8 cellular contexts compared by ENCODE assay signal in genomic region chr10:110076559-110077318, GRCh38.
DNase-seq lines count a peak whose midpoint lies in the region; ATAC-seq, FAIRE-seq and TF ChIP-seq lines count a peak whose summit lies in the region.

No MANE protein-coding gene starts in this region.

- no peaks in the 10 kb centered on the region for H3K27me3 Mint-ChIP-seq in activated T-cell treated with anti-CD3 and anti-CD28 coated beads, Interleukin-2, amount 50 U/mL, for 24 hours

- peak; percentile 80 for FAIRE-seq in HepG2 (lab: Jason Lieb, UNC)

- peaks cover 11% of the 10 kb centered on the region for H3K79me2 ChIP-seq in HepG2 (ENCODE audit: insufficient read depth, low read length)

- H3K36me3 ChIP-seq in brain microvascular endothelial cell (replicated peaks) (no peaks in the 10 kb centered on the region), HepG2 (replicated peaks in 1 of 2; ENCODE audit: control insufficient read depth in 1 of 2, insufficient read depth in 2 of 2, low read length in 2 of 2) (no peaks in the 10 kb centered on the region), testis (ENCODE audit: low read depth, missing control alignments) (no peaks in the 10 kb centered on the region)

- H3K4me1 ChIP-seq in HepG2 (ENCODE audit: insufficient read depth, low read length) (peaks cover 67% of the 10 kb centered on the region), testis (peaks cover 71% of the 10 kb centered on the region)

- in situ Hi-C loops in brain microvascular endothelial cell (cut with HindIII; ENCODE audit: low pct_ligation_motif_present, low sequenced_read_pairs) (loop anchor here (25.0 kb wide), 1 partner anchor 189 kb away; no protein-coding TSS in a partner anchor), HepG2 (cut with HindIII; ENCODE audit: extremely low pct_ligation_motif_present, low pct_unique_long_range_greater_than_20kb) (no loop called here)

- no peak for TF ChIP-seq POLR2A in HepG2 (IDR thresholded peaks at IDR 0.05; ENCODE audit: insufficient read depth in 1 of 2, low read depth in 2 of 2, low read length in 2 of 2)
- no peak for TF ChIP-seq POLR2A in testis (IDR thresholded peaks at IDR 0.05)

- peak overlapping the region; percentile 72 for H3K4me2 ChIP-seq in HepG2 (ENCODE audit: low read depth, low read length)

- no peak overlapping the region for H2AFZ ChIP-seq in HepG2 (ENCODE audit: low read length)

- no peaks in the 10 kb centered on the region for H3K9me3 Mint-ChIP-seq in activated T-cell treated with anti-CD3 and anti-CD28 coated beads, Interleukin-2, amount 50 U/mL, for 24 hours

- no TSS peak for BruUV-seq in HepG2 (replicated peaks; lab: Mats Ljungman, UMichigan)

- peak overlapping the region; percentile 21; the same call in 1 of the 2 replicates for H3K9ac ChIP-seq in HepG2 (ENCODE audit: insufficient read depth, low read depth, low read length)

- no peak for DNase-seq in activated T-cell treated with anti-CD3 and anti-CD28 coated beads, Interleukin-2, amount 50 U/mL, for 24 hours
- no peak for DNase-seq in activated T-cell treated with anti-CD3 and anti-CD28 coated beads for 4 hours
- peak; percentile 95 for DNase-seq in NCI-H226
- DNase-seq in brain microvascular endothelial cell, result peak; percentile 87
- DNase-seq in HepG2 (ENCODE audit: low spot score), result peak; percentile 93
- DNase-seq in testis, result peak; percentile 58
- no peak for DNase-seq in NCI-H1048 (lab: John Stamatoyannopoulos, UW)

- peaks cover 86% of the 10 kb centered on the region for H3K4me1 Mint-ChIP-seq in activated T-cell treated with anti-CD3 and anti-CD28 coated beads, Interleukin-2, amount 50 U/mL, for 24 hours (ENCODE audit: low read depth)

- POLR2A ChIA-PET in HepG2 (lab: Yijun Ruan, JAX), result interaction anchor here (1.2 kb wide), 1 partner anchor 69 kb away, joined by 5 read pairs; the partner anchor contains the start of gene ADD3

- H3K4me3 Mint-ChIP-seq in activated T-cell treated with anti-CD3 and anti-CD28 coated beads, Interleukin-2, amount 50 U/mL, for 24 hours, result peak overlapping the region; percentile 67

- peak; percentile 48 for ATAC-seq in HG02840 (IDR thresholded peaks at IDR 0.05; ENCODE audit: low FRiP score, unreplicated experiment)
- ATAC-seq in HepG2, result peak; percentile 90

- H3K27ac ChIP-seq in brain microvascular endothelial cell (peak overlapping the region; percentile 94), HepG2 (ENCODE audit: extremely low read length, insufficient read depth, low read length) (peak overlapping the region; percentile 55), testis (peak overlapping the region; percentile 15 to 55)

- CTCF ChIA-PET in HepG2 (lab: Yijun Ruan, JAX; ENCODE audit: low intra/inter-chr PET ratio, low total read pairs), result no interaction called here

- H3K27me3 ChIP-seq in brain microvascular endothelial cell (replicated peaks), result no peaks in the 10 kb centered on the region
- H3K27me3 ChIP-seq in HepG2 (ENCODE audit: control insufficient read depth in 1 of 2, insufficient read depth in 2 of 2, low read length in 2 of 2), result no peaks in the 10 kb centered on the region
- H3K27me3 ChIP-seq in testis, result no peaks in the 10 kb centered on the region

- H3K36me3 Mint-ChIP-seq in activated T-cell treated with anti-CD3 and anti-CD28 coated beads, Interleukin-2, amount 50 U/mL, for 24 hours (ENCODE audit: low read depth), result no peaks in the 10 kb centered on the region

- TF ChIP-seq EP300 in HepG2 (IDR thresholded peaks at IDR 0.05; ENCODE audit: low read depth in 2 of 2, low read length in 2 of 2) (peak; percentile 63 to 79; a peak in 2 of 4 replicates), HepG2 (CRISPR knock-in tag; IDR thresholded peaks at IDR 0.05; ENCODE audit: borderline replicate concordance) (peak; percentile 41; the same call in 1 of the 2 replicates)

- TF ChIP-seq RAD21 in HepG2 (CRISPR knock-in tag; IDR thresholded peaks at IDR 0.05), result no peak

- H3K9me3 ChIP-seq in HepG2 (ENCODE audit: low read length), result no peaks in the 10 kb centered on the region
- no peaks in the 10 kb centered on the region for H3K9me3 ChIP-seq in testis

- no peaks in the 10 kb centered on the region for H4K20me1 ChIP-seq in HepG2 (ENCODE audit: insufficient read depth, low read length)

- H3K27ac Mint-ChIP-seq in activated T-cell treated with anti-CD3 and anti-CD28 coated beads, Interleukin-2, amount 50 U/mL, for 24 hours, result peak overlapping the region; percentile 96

- TF ChIP-seq CTCF in brain microvascular endothelial cell (IDR thresholded peaks at IDR 0.05; ENCODE audit: low read depth, low read length, missing control alignments), result no peak
- no peak for TF ChIP-seq CTCF in HepG2 (CRISPR knock-in tag; IDR thresholded peaks at IDR 0.05)
- TF ChIP-seq CTCF in testis (IDR thresholded peaks at IDR 0.05), result no peak

- intact Hi-C loops in HepG2 (cut with micrococcal nuclease; ENCODE audit: unreplicated experiment), result loop anchor here (1.0 to 5.0 kb wide), 2 partner anchors 69 to 120 kb away; partner anchors contain the start of gene ADD3
- intact Hi-C loops in testis (cut with DNase I; ENCODE audit: low total_unique reads), result no loop called here

- H3K4me3 ChIP-seq in brain microvascular endothelial cell (ENCODE audit: low read depth, low read length) (peak overlapping the region; percentile 12), HepG2 (replicated peaks in 1 of 3; ENCODE audit: insufficient read depth in 1 of 3, low read depth in 2 of 3, low read length in 3 of 3) (peak overlapping the region; percentile 7 to 52 (median 36); a peak in 3 of 6 replicates), testis (no peak overlapping the region)

TF ChIP-seq in HepG2, 621 proteins besides CTCF, POLR2A, EP300 and RAD21 (continues in another document):
- TF ChIP-seq ZNF235 (CRISPR knock-in tag; IDR thresholded peaks at IDR 0.05; ENCODE audit: borderline replicate concordance) (no peak), YEATS2 (CRISPR knock-in tag; IDR thresholded peaks at IDR 0.05; ENCODE audit: borderline replicate concordance) (no peak), RFX1 (IDR thresholded peaks at IDR 0.05) (no peak), FOXM1 (CRISPR knock-in tag; IDR thresholded peaks at IDR 0.05) (no peak), ZNF331 (CRISPR knock-in tag; IDR thresholded peaks at IDR 0.05) (peak; percentile 44; the same call in 1 of the 2 replicates), NFIB (CRISPR knock-in tag; IDR thresholded peaks at IDR 0.05; ENCODE audit: borderline replicate concordance) (no peak), ZBTB40 (IDR thresholded peaks at IDR 0.05) (no peak), ZBTB40 (CRISPR knock-in tag; IDR thresholded peaks at IDR 0.05) (no peak), ZNF547 (CRISPR knock-in tag; IDR thresholded peaks at IDR 0.05) (no peak), SRY (CRISPR knock-in tag; IDR thresholded peaks at IDR 0.05) (no peak)

Comparison
In these comparisons a context has a peak if more than half of its experiments do, and no peak if none do; other contexts are left out.
1. DNase-seq: peak in NCI-H226 (single experiment), brain microvascular endothelial cell (single experiment), HepG2 (single experiment) and testis (single experiment); none in activated T-cell treated with anti-CD3 and anti-CD28 coated beads, Interleukin-2, amount 50 U/mL, for 24 hours (single experiment), activated T-cell treated with anti-CD3 and anti-CD28 coated beads for 4 hours (single experiment) and NCI-H1048 (single experiment).
2. H3K27ac ChIP-seq: peak in every context shown above with its lines; median percentile 94 in brain microvascular endothelial cell; 55 in HepG2; 35 in testis.
3. H3K4me3 ChIP-seq: peak in brain microvascular endothelial cell (single experiment) and HepG2 (3 of 3); none in testis (0 of 2).